Comparison of ENCODE assay signal across 17 cellular contexts in genomic region chr2:52342458-52342857, GRCh38.
A peak's percentile ranks its signal among the peaks of the same experiment; 100 is the strongest.
DNase-seq lines count a peak whose midpoint lies in the region; ATAC-seq and TF ChIP-seq lines count a peak whose summit lies in the region.
"Had no signal": no experiment of that assay in that cellular context is flagged by ENCODE, and none has a peak within 500 bp of the region (broad histone marks: within the 10 kb centered on the region; RNA-seq: fewer than 3 reads in every experiment).

No MANE protein-coding gene starts in this region.

- H3K27ac Mint-ChIP-seq in endothelial cell (ENCODE audit: unreplicated experiment), result no peak overlapping the region
- H3K27ac Mint-ChIP-seq: CD4-positive, CD25-positive, alpha-beta regulatory T cell had no signal

- H3K9ac ChIP-seq in HUES6 (ENCODE audit: low read length), result no peak overlapping the region

- H3K4me3 ChIP-seq in HUES6 (ENCODE audit: low read depth, low read length) (peak overlapping the region; percentile 22; the same call in 1 of the 2 replicates), choroid plexus epithelial cell (ENCODE audit: low read depth, low read length) (no peak overlapping the region)
- H3K4me3 ChIP-seq: K562, MG63, Peyer's patch had no signal

- H3K36me3 ChIP-seq in HUES6 (ENCODE audit: control insufficient read depth, insufficient read depth, low read length), result peaks cover 3% of the 10 kb centered on the region; the same call in 1 of the 2 replicates
- H3K36me3 ChIP-seq: MG63, Peyer's patch had no signal

- H3K9me3 ChIP-seq in HUES6 (ENCODE audit: control insufficient read depth, insufficient read depth, low read depth, low read length), result peaks cover 2% of the 10 kb centered on the region; the same call in 1 of the 2 replicates
- H3K9me3 ChIP-seq: Peyer's patch had no signal

- no peak overlapping the region for H3K4me3 Mint-ChIP-seq in endothelial cell (ENCODE audit: unreplicated experiment)
- H3K4me3 Mint-ChIP-seq: CD4-positive, CD25-positive, alpha-beta regulatory T cell had no signal

- peaks cover 69% of the 10 kb centered on the region for H3K4me1 ChIP-seq in HUES6 (ENCODE audit: control insufficient read depth, insufficient read depth, low read length)
- H3K4me1 ChIP-seq: Peyer's patch had no signal

- DNase-seq in choroid plexus epithelial cell (ENCODE audit: low read depth) (peak; percentile 39), fibroblast of the conjunctiva (ENCODE audit: low read depth) (peak; percentile 10), NCI-H1694 (lab: John Stamatoyannopoulos, UW) (no peak), endothelial cell (ENCODE audit: low spot score) (no peak), HuH-7 (ENCODE audit: low spot score) (no peak)
- DNase-seq: CD4-positive, CD25-positive, alpha-beta regulatory T cell; DMS79; MG63; NCI-H1417; NCI-H187 treated with DMSO at 0.1 percent for 48 hours; NCI-H510A treated with DMSO at 0.1 percent for 48 hours; NCI-H748 treated with DMSO at 0.1 percent for 48 hours; NK-92 treated with Interleukin-12 subunit alpha and Interleukin-12 subunit beta, amount 100 ng/mL, for 24 hours; Peyer's patch had no signal

- H3K27ac ChIP-seq in HUES6 (ENCODE audit: low read depth, low read length), result peak overlapping the region; percentile 12; the same call in 1 of the 2 replicates
- H3K27ac ChIP-seq: Peyer's patch had no signal

- H3K4me1 Mint-ChIP-seq in endothelial cell (ENCODE audit: unreplicated experiment), result peaks cover 20% of the 10 kb centered on the region
- H3K4me1 Mint-ChIP-seq: CD4-positive, CD25-positive, alpha-beta regulatory T cell had no signal

- H3K27me3 ChIP-seq in HUES6 (ENCODE audit: control insufficient read depth, insufficient read depth, low read length), result no peaks in the 10 kb centered on the region
- H3K27me3 ChIP-seq: MG63, Peyer's patch had no signal

- no peaks in the 10 kb centered on the region for H3K36me3 Mint-ChIP-seq in endothelial cell (ENCODE audit: low read depth, unreplicated experiment)
- H3K36me3 Mint-ChIP-seq: CD4-positive, CD25-positive, alpha-beta regulatory T cell had no signal

- peaks cover 3% of the 10 kb centered on the region for H3K27me3 Mint-ChIP-seq in endothelial cell (ENCODE audit: unreplicated experiment)
- H3K27me3 Mint-ChIP-seq: CD4-positive, CD25-positive, alpha-beta regulatory T cell had no signal

- TF ChIP-seq CTCF in choroid plexus epithelial cell (conservative IDR thresholded peaks at IDR 0.05; ENCODE audit: low read depth, low read length) (no peak), endothelial cell (IDR thresholded peaks at IDR 0.05; ENCODE audit: unreplicated experiment) (no peak)

- ATAC-seq in HG03354 (IDR thresholded peaks at IDR 0.05; ENCODE audit: poor library complexity, severe bottlenecking, unreplicated experiment), result no peak
- ATAC-seq: K562 had no signal

- H3K9me3 Mint-ChIP-seq in endothelial cell (ENCODE audit: unreplicated experiment), result no peaks in the 10 kb centered on the region

Comparison
In these comparisons a context has a peak if more than half of its experiments do, and no peak if none do; other contexts are left out.
1. DNase-seq: peak in choroid plexus epithelial cell (single experiment) and fibroblast of the conjunctiva (single experiment); none in NCI-H1694 (single experiment), endothelial cell (single experiment) and HuH-7 (single experiment).